ENCODE assay signal across 21 cellular contexts in the genomic region with DNA sequence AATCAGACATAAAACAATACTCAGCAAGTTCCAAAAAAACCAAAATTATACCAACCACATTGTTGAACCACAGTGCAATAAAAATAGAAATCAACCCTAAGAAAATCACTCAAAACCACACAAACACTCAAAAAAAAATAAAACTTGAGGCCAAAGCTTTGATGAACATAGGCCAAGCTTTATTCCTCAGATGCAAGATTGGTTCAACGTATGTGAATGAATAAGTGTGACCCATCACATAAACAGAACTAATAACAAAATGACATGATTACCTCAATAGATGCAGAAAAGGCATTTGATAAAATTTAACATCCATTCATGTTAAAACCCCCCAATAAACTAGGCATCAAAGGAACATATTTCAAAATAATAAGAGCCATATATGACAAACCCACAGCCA.
"Had no signal": no experiment of that assay in that cellular context is flagged by ENCODE, and none has a peak within 500 bp of the region (broad histone marks: within the 10 kb centered on the region; RNA-seq: fewer than 3 reads in every experiment).

No MANE protein-coding gene starts in this region.

- H3K36me3 ChIP-seq: colonic mucosa, esophagus muscularis mucosa, spleen, thoracic aorta, transverse colon had no signal

- H3K9me3 ChIP-seq: colonic mucosa, esophagus muscularis mucosa had no signal

- H2AFZ ChIP-seq: hepatocyte had no signal

- H3K4me1 ChIP-seq: colonic mucosa, esophagus muscularis mucosa, spleen, transverse colon had no signal

- H3K27ac ChIP-seq: colonic mucosa, esophagus muscularis mucosa, hepatocyte, spleen, thoracic aorta, transverse colon had no signal

- H3K4me2 ChIP-seq: hepatocyte had no signal

- FAIRE-seq: islet of Langerhans had no signal

- H3K27me3 ChIP-seq: colonic mucosa, esophagus muscularis mucosa, hepatocyte, spleen, transverse colon had no signal

- DNase-seq: colonic mucosa; effector CD4-positive, alpha-beta T cell; endodermal cell; foreskin melanocyte; head of caudate nucleus; kidney glomerular epithelial cell; naive thymus-derived CD4-positive, alpha-beta T cell; nephron progenitor cell; posterior cingulate gyrus; spleen; stimulated activated CD4-positive, alpha-beta T cell treated with anti-CD3 and anti-CD28 coated beads, Interleukin-15, amount 100 ng/mL, for 24 hours; stimulated activated CD4-positive, alpha-beta T cell treated with anti-CD3 and anti-CD28 coated beads, Interleukin-1b, Interleukin-23, amount 100 ng/mL, for 48 hours; stimulated activated CD4-positive, alpha-beta T cell treated with anti-CD3 and anti-CD28 coated beads, Interleukin-4, amount 100 ng/mL, for 24 hours; stimulated activated naive B cell treated with anti-CD40 and anti-IgM and Interleukin-4, amounts not matched to agents 10 μg/mL and 1 μg/mL and 100 μg/mL, for 72 hours; stimulated activated naive CD8-positive, alpha-beta T cell treated with anti-CD3 and anti-CD28 coated beads, Interleukin-15, amount 100 ng/mL, for 72 hours; transverse colon had no signal

- H3K4me3 ChIP-seq: colonic mucosa, esophagus muscularis mucosa, hepatocyte, spleen, thoracic aorta, transverse colon had no signal

- ATAC-seq: naive thymus-derived CD4-positive, alpha-beta T cell; sciatic nerve; stimulated activated naive B cell treated with anti-CD40 and anti-IgM and Interleukin-4, amounts not matched to agents 10 μg/mL and 1 μg/mL and 100 μg/mL, for 72 hours; stimulated activated naive CD8-positive, alpha-beta T cell treated with anti-CD3 and anti-CD28 coated beads, Interleukin-15, amount 100 ng/mL, for 72 hours had no signal

- H3K79me2 ChIP-seq: hepatocyte had no signal
